Comparison of ENCODE assay signal across 11 cellular contexts in the genomic region with DNA sequence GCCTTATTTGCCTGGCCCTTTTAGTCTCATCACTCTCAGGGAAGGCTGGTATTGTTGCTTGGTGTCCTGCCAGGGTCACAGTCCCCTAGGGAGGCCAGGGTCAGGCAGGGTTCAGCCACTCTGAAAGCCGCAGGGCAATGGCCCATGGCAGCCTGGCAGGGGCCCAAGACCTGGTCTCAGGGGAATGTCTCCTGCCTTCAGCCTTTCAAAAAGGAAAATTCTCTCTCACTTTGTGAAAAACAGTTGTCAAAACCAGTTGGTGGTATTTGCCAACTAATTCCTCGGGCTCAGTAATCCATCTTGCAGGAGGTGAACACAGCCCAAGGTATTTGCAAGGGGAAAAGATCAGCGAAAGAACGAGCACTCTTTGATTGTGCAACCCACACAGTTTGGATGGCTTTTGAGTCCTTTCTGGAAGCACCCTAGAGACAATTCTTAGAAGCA.
DNase-seq lines count a peak whose midpoint lies in the region; ATAC-seq, FAIRE-seq and TF ChIP-seq lines count a peak whose summit lies in the region.
"Had no signal": no experiment of that assay in that cellular context is flagged by ENCODE, and none has a peak within 500 bp of the region (broad histone marks: within the 10 kb centered on the region; RNA-seq: fewer than 3 reads in every experiment).

No MANE protein-coding gene starts in this region.

- POLR2A ChIA-PET in MCF 10A (lab: Yijun Ruan, JAX), result no interaction called here

- no peak overlapping the region for H3K27ac ChIP-seq in mammary epithelial cell (ENCODE audit: insufficient read depth, low read depth, low read length)
- H3K27ac ChIP-seq in left lung, result no peak overlapping the region

- in situ Hi-C loops in mammary epithelial cell (cut with MboI; ENCODE audit: low sequenced_read_pairs in 2 of 2), result no loop called here

- CTCF ChIA-PET in MCF 10A (lab: Yijun Ruan, JAX) (no interaction called here), mammary epithelial cell (lab: Charles Lee; ENCODE audit: low non-redundant PET) (no interaction called here)

- 12% methylated on average over 3 of the region's 4 CpGs for WGBS in mammary epithelial cell (ENCODE audit: low coverage, missing lambda C conversion rate)

- no peak for TF ChIP-seq CTCF in MCF 10A (IDR thresholded peaks at IDR 0.05; ENCODE audit: unreplicated experiment)
- no peak for TF ChIP-seq CTCF in mammary epithelial cell (conservative IDR thresholded peaks at IDR 0.05 in 1 of 2, IDR thresholded peaks at IDR 0.05 in 1 of 2; ENCODE audit: extremely low read depth in 1 of 2, insufficient read depth in 1 of 2, low read depth in 1 of 2, low read length in 2 of 2)
- no peak for TF ChIP-seq CTCF in brain (conservative IDR thresholded peaks at IDR 0.05)
- TF ChIP-seq CTCF in left lung (IDR thresholded peaks at IDR 0.05), result no peak

- FAIRE-seq in urothelium cell line (lab: Jason Lieb, UNC), result no peak

- intact Hi-C loops in MCF 10A (cut with micrococcal nuclease), result no loop called here
- intact Hi-C loops in mammary epithelial cell (cut with micrococcal nuclease), result no loop called here
- intact Hi-C loops in left lung (cut with DNase I), result no loop called here

- no peaks in the 10 kb centered on the region for H3K79me2 ChIP-seq in mammary epithelial cell (ENCODE audit: insufficient read depth, low read length)

- dilution Hi-C loops in mammary epithelial cell (cut with HindIII; ENCODE audit: low sequenced_read_pairs), result no loop called here

- H3K4me3 Mint-ChIP-seq in MCF 10A (ENCODE audit: unreplicated experiment) (no peak overlapping the region), brain (peak overlapping the region in 1 of 5 experiments; percentile 1)
- no peak overlapping the region for H3K4me3 Mint-ChIP-seq in activated T-cell treated with anti-CD3 and anti-CD28 coated beads, Interleukin-2, amount 50 U/mL, for 72 hours

- no peaks in the 10 kb centered on the region for H3K36me3 ChIP-seq in mammary epithelial cell (ENCODE audit: insufficient read depth, low read length)
- H3K36me3 ChIP-seq in left lung, result no peaks in the 10 kb centered on the region

- H3K4me1 Mint-ChIP-seq in MCF 10A (ENCODE audit: insufficient read depth, unreplicated experiment), result peaks cover 36% of the 10 kb centered on the region
- H3K4me1 Mint-ChIP-seq in brain, result peaks cover 23% of the 10 kb centered on the region
- no peaks in the 10 kb centered on the region for H3K4me1 Mint-ChIP-seq in activated T-cell treated with anti-CD3 and anti-CD28 coated beads, Interleukin-2, amount 50 U/mL, for 72 hours (ENCODE audit: low read depth)

- H3K4me1 ChIP-seq in mammary epithelial cell (ENCODE audit: insufficient read depth, low read length), result peaks cover 4% of the 10 kb centered on the region
- H3K4me1 ChIP-seq in left lung, result peaks cover 0 to 3% of the 10 kb centered on the region in 2 donors

- H3K27me3 ChIP-seq in mammary epithelial cell (ENCODE audit: insufficient read depth, low read length), result no peaks in the 10 kb centered on the region
- H3K27me3 ChIP-seq in left lung, result no peaks in the 10 kb centered on the region

- H4K20me1 ChIP-seq in mammary epithelial cell (ENCODE audit: insufficient read depth, low read length), result no peaks in the 10 kb centered on the region

- no peak overlapping the region for H3K4me2 ChIP-seq in mammary epithelial cell (ENCODE audit: insufficient read depth, low read depth, low read length)

- no peak overlapping the region for H2AFZ ChIP-seq in mammary epithelial cell (ENCODE audit: low read depth, low read length)

- H3K9ac ChIP-seq in mammary epithelial cell (ENCODE audit: insufficient read depth, low read length), result no peak overlapping the region

- H3K9me3 ChIP-seq in mammary epithelial cell (replicated peaks; ENCODE audit: insufficient read depth, low read length) (peaks cover 4% of the 10 kb centered on the region), left lung (no peaks in the 10 kb centered on the region)

- no peaks in the 10 kb centered on the region for H3K9me3 Mint-ChIP-seq in MCF 10A (ENCODE audit: unreplicated experiment)
- H3K9me3 Mint-ChIP-seq in brain, result peaks cover 3 to 15% (median 7%) of the 10 kb centered on the region in 5 experiments
- H3K9me3 Mint-ChIP-seq in activated T-cell treated with anti-CD3 and anti-CD28 coated beads, Interleukin-2, amount 50 U/mL, for 72 hours, result no peaks in the 10 kb centered on the region

- H3K4me3 ChIP-seq in mammary epithelial cell (replicated peaks in 1 of 3; ENCODE audit: insufficient read depth in 1 of 3, low read depth in 2 of 3, low read length in 3 of 3), result no peak overlapping the region
- no peak overlapping the region for H3K4me3 ChIP-seq in left lung

- H3K36me3 Mint-ChIP-seq in MCF 10A (ENCODE audit: insufficient read depth, unreplicated experiment), result peaks cover 5% of the 10 kb centered on the region
- H3K36me3 Mint-ChIP-seq in brain, result peaks cover 4% of the 10 kb centered on the region
- no peaks in the 10 kb centered on the region for H3K36me3 Mint-ChIP-seq in activated T-cell treated with anti-CD3 and anti-CD28 coated beads, Interleukin-2, amount 50 U/mL, for 72 hours (ENCODE audit: insufficient read depth in 2 of 2)

- H3K27me3 Mint-ChIP-seq in MCF 10A (ENCODE audit: insufficient read depth, unreplicated experiment) (no peaks in the 10 kb centered on the region), brain (no peaks in the 10 kb centered on the region)
- H3K27me3 Mint-ChIP-seq in activated T-cell treated with anti-CD3 and anti-CD28 coated beads, Interleukin-2, amount 50 U/mL, for 72 hours (ENCODE audit: low read depth), result peaks cover 12% of the 10 kb centered on the region

- DNase-seq in MCF 10A (ENCODE audit: unreplicated experiment) (peak; percentile 85), mammary epithelial cell (no peak), left lung (peak in 1 of 2 donors; percentile 75), urothelium cell line (ENCODE audit: low spot score) (peak; percentile 58)
- DNase-seq in activated T-cell treated with anti-CD3 and anti-CD28 coated beads, Interleukin-2, amount 50 U/mL, for 72 hours, result no peak
- DNase-seq: effector memory CD4-positive, alpha-beta T cell; NCI-H187; T-helper 1 cell had no signal

- ATAC-seq in left lung (peak; percentile 73), GM18870 (IDR thresholded peaks at IDR 0.05; ENCODE audit: unreplicated experiment) (no peak), HG02763 (IDR thresholded peaks at IDR 0.05; ENCODE audit: unreplicated experiment) (no peak)
- no peak for ATAC-seq in activated T-cell treated with anti-CD3 and anti-CD28 coated beads, Interleukin-2, amount 50 U/mL, for 72 hours (replicated peaks in 1 of 2)

- BruUV-seq in MCF 10A (replicated peaks; lab: Mats Ljungman, UMichigan), result no TSS peak
- BruUV-seq in mammary epithelial cell (replicated peaks; lab: Mats Ljungman, UMichigan), result no TSS peak

- peak overlapping the region; percentile 55 for H3K27ac Mint-ChIP-seq in MCF 10A (ENCODE audit: low read depth, unreplicated experiment)
- H3K27ac Mint-ChIP-seq in brain, result peak overlapping the region in 3 of 5 experiments; percentile 33 to 78 (median 62)
- no peak overlapping the region for H3K27ac Mint-ChIP-seq in activated T-cell treated with anti-CD3 and anti-CD28 coated beads, Interleukin-2, amount 50 U/mL, for 72 hours

Comparison
In these comparisons a context has a peak if more than half of its experiments do, and no peak if none do; other contexts are left out.
1. DNase-seq: peak in MCF 10A (single experiment) and urothelium cell line (single experiment); none in mammary epithelial cell (single experiment) and activated T-cell treated with anti-CD3 and anti-CD28 coated beads, Interleukin-2, amount 50 U/mL, for 72 hours (0 of 2).